ENCODE assay signal across 18 cellular contexts in genomic region chr15:85336870-85337269, GRCh38. TPM values are rescaled to one million over a fixed set of nuclear protein-coding genes. Genes with fewer than 3 reads are reported as not detected.
DNase-seq lines count a peak whose midpoint lies in the region; ATAC-seq, FAIRE-seq and TF ChIP-seq lines count a peak whose summit lies in the region.
"Had no signal": no experiment of that assay in that cellular context is flagged by ENCODE, and none has a peak within 500 bp of the region (broad histone marks: within the 10 kb centered on the region; RNA-seq: fewer than 3 reads in every experiment).

No MANE protein-coding gene starts in this region.

- H3K4me2 ChIP-seq in A549 (no peak overlapping the region), mesenchymal stem cell (ENCODE audit: low read length, poor library complexity, severe bottlenecking) (no peak overlapping the region)
- H3K4me2 ChIP-seq: PC-9 had no signal

- no peak overlapping the region for H2BK5ac ChIP-seq in mesenchymal stem cell (ENCODE audit: low read depth, low read length, poor library complexity, severe bottlenecking)

- no peak overlapping the region for H4K8ac ChIP-seq in mesenchymal stem cell (ENCODE audit: low read length)

- no peak for TF ChIP-seq POLR2A in A549 (IDR thresholded peaks at IDR 0.05; ENCODE audit: low read length)

- no peak overlapping the region for H3K23ac ChIP-seq in mesenchymal stem cell (ENCODE audit: low read length in 2 of 2)

- TF ChIP-seq RAD21 in A549 (conservative IDR thresholded peaks at IDR 0.05 in 1 of 2, IDR thresholded peaks at IDR 0.05 in 1 of 2), result no peak

- DNase-seq in A549 (ENCODE audit: low read depth in 1 of 2, low spot score in 1 of 2), result no peak
- DNase-seq in Panc1 (ENCODE audit: low read depth, low spot score), result no peak
- DNase-seq in cardiac muscle cell (ENCODE audit: low read depth in 1 of 2, low spot score in 1 of 2), result peak in 1 of 2 donors; percentile 80
- no peak for DNase-seq in mesenchymal stem cell
- no peak for DNase-seq in SIG-M5 (lab: John Stamatoyannopoulos, UW)
- no peak for DNase-seq in effector memory CD4-positive, alpha-beta T cell
- DNase-seq in HT-29 (ENCODE audit: low spot score), result no peak
- no peak for DNase-seq in NCI-H82 treated with DMSO at 0.1 percent for 48 hours (lab: John Stamatoyannopoulos, UW; ENCODE audit: unreplicated experiment)
- DNase-seq: DMS79, MV-4-11, NCI-H1436, NCI-H2029 treated with DMSO at 0.1 percent for 48 hours, NCI-H526 treated with DMSO at 0.1 percent for 48 hours, PC-9, SHP77 had no signal

- H3K9ac ChIP-seq in mesenchymal stem cell (ENCODE audit: low read length), result no peak overlapping the region

- ATAC-seq in A549 (no peak), Panc1 (no peak)

- intact Hi-C loops in Panc1 (cut with micrococcal nuclease; ENCODE audit: unreplicated experiment), result no loop called here

- H3K14ac ChIP-seq in mesenchymal stem cell (ENCODE audit: low read length in 2 of 2), result no peak overlapping the region

- no peaks in the 10 kb centered on the region for H3K79me1 ChIP-seq in mesenchymal stem cell (replicated peaks; ENCODE audit: low read length, poor library complexity, severe bottlenecking)

- H3K27me3 ChIP-seq in Panc1 (ENCODE audit: control insufficient read depth, insufficient read depth, low read length) (no peaks in the 10 kb centered on the region), cardiac muscle cell (no peaks in the 10 kb centered on the region), mesenchymal stem cell (ENCODE audit: control insufficient read depth in 1 of 2, insufficient read depth in 1 of 2, low read length in 2 of 2) (no peaks in the 10 kb centered on the region)
- no peaks in the 10 kb centered on the region for H3K27me3 ChIP-seq in effector memory CD4-positive, alpha-beta T cell (replicated peaks; ENCODE audit: control insufficient read depth, insufficient read depth, low read length, poor library complexity, severe bottlenecking)

- no peak overlapping the region for H2AK5ac ChIP-seq in mesenchymal stem cell (ENCODE audit: low read length, severe bottlenecking)

- H3K9me3 ChIP-seq in A549, result no peaks in the 10 kb centered on the region
- H3K9me3 ChIP-seq in Panc1 (ENCODE audit: control insufficient read depth, insufficient read depth, low read depth, low read length), result no peaks in the 10 kb centered on the region
- no peaks in the 10 kb centered on the region for H3K9me3 ChIP-seq in cardiac muscle cell (ENCODE audit: low read depth)
- no peaks in the 10 kb centered on the region for H3K9me3 ChIP-seq in mesenchymal stem cell (ENCODE audit: control insufficient read depth, low read length)
- no peaks in the 10 kb centered on the region for H3K9me3 ChIP-seq in effector memory CD4-positive, alpha-beta T cell (ENCODE audit: control insufficient read depth, low read length)

- no peaks in the 10 kb centered on the region for H3K36me3 ChIP-seq in Panc1 (ENCODE audit: control insufficient read depth, insufficient read depth, low read length)
- no peaks in the 10 kb centered on the region for H3K36me3 ChIP-seq in cardiac muscle cell
- H3K36me3 ChIP-seq in mesenchymal stem cell (ENCODE audit: control insufficient read depth in 1 of 2, insufficient read depth in 2 of 2, low read depth in 1 of 2, low read length in 2 of 2), result no peaks in the 10 kb centered on the region
- H3K36me3 ChIP-seq in effector memory CD4-positive, alpha-beta T cell (ENCODE audit: control insufficient read depth, insufficient read depth, low read length), result no peaks in the 10 kb centered on the region

- TF ChIP-seq EP300 in A549 (IDR thresholded peaks at IDR 0.05), result no peak

- BruUV-seq in Panc1 (replicated peaks; lab: Mats Ljungman, UMichigan), result no TSS peak

- no peak overlapping the region for H3K4ac ChIP-seq in mesenchymal stem cell (ENCODE audit: low read depth in 1 of 2, low read length in 2 of 2)

- in situ Hi-C loops in Panc1 (cut with HindIII; ENCODE audit: low pct_unique_long_range_greater_than_20kb, low sequenced_read_pairs), result no loop called here

- H2BK120ac ChIP-seq in mesenchymal stem cell (ENCODE audit: low read depth, low read length), result no peak overlapping the region

- 80% methylated on average over 4 of the region's 4 CpGs for WGBS in A549 (ENCODE audit: missing lambda C conversion rate)
- 95% methylated on average over 2 of the region's 4 CpGs for WGBS in mesenchymal stem cell

- CTCF ChIA-PET in A549 (lab: Yijun Ruan, JAX), result interaction anchor here (0.9 to 6.9 kb wide), 8 partner anchors 9 to 149 kb away, joined by 3 to 66 read pairs (median 6); no protein-coding TSS in a partner anchor
- CTCF ChIA-PET in Panc1 (lab: Charles Lee), result no interaction called here

- no peak overlapping the region for H2BK15ac ChIP-seq in mesenchymal stem cell (ENCODE audit: low read depth, poor library complexity, severe bottlenecking)

- H3K18ac ChIP-seq in mesenchymal stem cell (ENCODE audit: low read depth in 1 of 2, low read length in 2 of 2), result no peak overlapping the region

- H3K27ac ChIP-seq in A549 (peak overlapping the region; percentile 42 to 49; a peak in 3 of 6 replicates), Panc1 (ENCODE audit: low read length) (peak overlapping the region; percentile 78), cardiac muscle cell (peak overlapping the region; percentile 92), mesenchymal stem cell (ENCODE audit: low read length, poor library complexity, severe bottlenecking) (no peak overlapping the region)
- H3K27ac ChIP-seq in effector memory CD4-positive, alpha-beta T cell (ENCODE audit: insufficient read depth, low read length, poor library complexity, severe bottlenecking), result no peak overlapping the region
- H3K27ac ChIP-seq: PC-9 had no signal

- H3K4me3 ChIP-seq in A549, result no peak overlapping the region
- H3K4me3 ChIP-seq in Panc1 (ENCODE audit: low read depth in 2 of 2, low read length in 2 of 2), result no peak overlapping the region
- no peak overlapping the region for H3K4me3 ChIP-seq in cardiac muscle cell
- no peak overlapping the region for H3K4me3 ChIP-seq in mesenchymal stem cell (ENCODE audit: insufficient read depth in 1 of 2, low read depth in 1 of 2, low read length in 2 of 2)
- no peak overlapping the region for H3K4me3 ChIP-seq in effector memory CD4-positive, alpha-beta T cell (ENCODE audit: insufficient read depth, low read depth, low read length, poor library complexity, severe bottlenecking)
- H3K4me3 ChIP-seq: PC-9 had no signal

- H3K4me1 ChIP-seq in A549 (peaks cover 23% of the 10 kb centered on the region), Panc1 (ENCODE audit: control insufficient read depth, insufficient read depth, low read length) (peaks cover 37% of the 10 kb centered on the region), cardiac muscle cell (ENCODE audit: low read depth) (peaks cover 40% of the 10 kb centered on the region), mesenchymal stem cell (ENCODE audit: control insufficient read depth, insufficient read depth, low read depth, low read length) (peaks cover 8% of the 10 kb centered on the region)
- H3K4me1 ChIP-seq in effector memory CD4-positive, alpha-beta T cell (ENCODE audit: control insufficient read depth, insufficient read depth, low read length, poor library complexity, severe bottlenecking), result peaks cover 2% of the 10 kb centered on the region

- peak overlapping the region in 1 of 2 experiments; percentile 29 for H2BK12ac ChIP-seq in mesenchymal stem cell (ENCODE audit: low read length in 2 of 2)

- POLR2A ChIA-PET in A549 (lab: Yijun Ruan, JAX), result interaction anchor here (0.5 kb wide), 1 partner anchor 44 kb away, joined by 5 read pairs; no protein-coding TSS in a partner anchor
- POLR2A ChIA-PET in Panc1 (lab: Charles Lee), result no interaction called here

- no peak for FAIRE-seq in A549 (lab: Jason Lieb, UNC)
- FAIRE-seq: A204.1, G401.6, GM12892 had no signal

- no peak overlapping the region for H4K91ac ChIP-seq in mesenchymal stem cell (ENCODE audit: low read length)

- peak overlapping the region; percentile 43 for H2AFZ ChIP-seq in mesenchymal stem cell (ENCODE audit: low read depth, low read length)
- H2AFZ ChIP-seq: PC-9 had no signal

- TF ChIP-seq CTCF in A549 (IDR thresholded peaks at IDR 0.05) (no peak), Panc1 (IDR thresholded peaks at IDR 0.05) (no peak), cardiac muscle cell (IDR thresholded peaks at IDR 0.05; ENCODE audit: low read depth, low read length) (no peak)

TF ChIP-seq in A549, 52 proteins besides CTCF, POLR2A, EP300 and RAD21 (continues in another document):
- no peak for TF ChIP-seq FOSL2 (IDR thresholded peaks at IDR 0.05)
- no peak for TF ChIP-seq FOSL2 (CRISPR knock-in tag; IDR thresholded peaks at IDR 0.05)

RNA-seq across cellular contexts. Expression of gene AKAP13, which starts 43.5 kb away (rescaled TPM):
- polyA plus RNA-seq in A549 (2011; rRNA removed) (28.8 and 59.7 TPM in 2 replicates), A549 (2017; fragmentation: RNase III; extraction: RNeasy Plus Mini Kit Qiagen cat#74134 plus additional on column Dnase treatment) (19.9 to 21.5 TPM (median 20.4 TPM) in 3 replicates), cardiac muscle cell (53.1 and 86.9 TPM in 2 replicates)
- polyA plus RNA-seq in A549 (2012; cell fraction: cytosol; rRNA removed), result 11.0 and 12.3 TPM in 2 replicates
- polyA plus RNA-seq in A549 (2012; cell fraction: nucleus; rRNA removed), result 75.3 and 75.7 TPM in 2 replicates
- polyA minus RNA-seq in A549 (2011; rRNA and poly(A)+ RNA removed), result 168 and 171 TPM in 2 replicates
- total RNA-seq in Panc1 (2021; ENCODE audit: unreplicated experiment) (94.2 TPM), cardiac muscle cell (72.5 and 108 TPM in 2 replicates)
- polyA plus RNA-seq in Panc1 (2012; ENCODE audit: insufficient read length), result 45.1 TPM
- polyA plus RNA-seq in mesenchymal stem cell (2013, experiment 1 of 2), result 16.4 TPM
- polyA plus RNA-seq in mesenchymal stem cell (2013, experiment 2 of 2), result 15.2 TPM
- total RNA-seq in HT-29 (2014; rRNA removed; shearing (Covaris generic)), result 90.3 and 108 TPM in 2 replicates

Comparison
In these comparisons a context has a peak if more than half of its experiments do, and no peak if none do; other contexts are left out.
1. H3K27ac ChIP-seq: peak in A549 (2 of 2), Panc1 (single experiment) and cardiac muscle cell (single experiment); none in mesenchymal stem cell (single experiment) and effector memory CD4-positive, alpha-beta T cell (single experiment).